8 cellular contexts compared by ENCODE assay signal in genomic region chr7:2353650-2354172, GRCh38. TPM values are rescaled to one million over a fixed set of nuclear protein-coding genes. Genes with fewer than 3 reads are reported as not detected.
DNase-seq lines count a peak whose midpoint lies in the region; ATAC-seq and TF ChIP-seq lines count a peak whose summit lies in the region.

No MANE protein-coding gene starts in this region.

- intact Hi-C loops in OCI-LY7 (cut with micrococcal nuclease; ENCODE audit: unreplicated experiment): loop anchor here (2.0 to 10.0 kb wide), 2 partner anchors 53 to 779 kb away; partner anchors contain the start of gene PSMG3

- H4K20me1 ChIP-seq in OCI-LY7 (ENCODE audit: insufficient read depth, low read length): peaks cover 22% of the 10 kb centered on the region

- peak overlapping the region; percentile 89 for H2AFZ ChIP-seq in OCI-LY7 (ENCODE audit: low read length)

- H3K9me3 ChIP-seq in OCI-LY7 (ENCODE audit: low read length): no peaks in the 10 kb centered on the region

- peaks cover 20% of the 10 kb centered on the region for H3K4me1 ChIP-seq in OCI-LY7 (ENCODE audit: insufficient read depth, low read length, poor library complexity, severe bottlenecking)

- TSS peak; percentile 88 for BruUV-seq in OCI-LY7 (replicated peaks; lab: Mats Ljungman, UMichigan)

- peaks cover 57% of the 10 kb centered on the region for H3K79me2 ChIP-seq in OCI-LY7 (ENCODE audit: insufficient read depth, low read depth, low read length)

- no peaks in the 10 kb centered on the region for H3K9me3 Mint-ChIP-seq in neural crest cell

- peak; percentile 84 for DNase-seq in COR-L47 (lab: John Stamatoyannopoulos, UW)
- peak; percentile 94 for DNase-seq in OCI-LY7 (ENCODE audit: low spot score)
- peak; percentile 83 to 87 for DNase-seq in activated T-helper 1 cell treated with anti-CD3 and anti-CD28 coated beads, Interleukin-2, amount 50 U/mL, for 16 hours (ENCODE audit: low read depth in 1 of 2, low spot score in 1 of 2)
- no peak for DNase-seq in fibroblast of the aortic adventitia (ENCODE audit: low read depth)
- DNase-seq in neural crest cell (ENCODE audit: low read depth, low spot score): no peak
- DNase-seq in stromal cell of bone marrow (ENCODE audit: low read depth): peak; percentile 72

- TF ChIP-seq CTCF in OCI-LY7 (conservative IDR thresholded peaks at IDR 0.05; ENCODE audit: low read length): no peak
- no peak for TF ChIP-seq CTCF in fibroblast of the aortic adventitia (IDR thresholded peaks at IDR 0.05; ENCODE audit: insufficient read depth, low read length)
- no peak for TF ChIP-seq CTCF in neural crest cell (conservative IDR thresholded peaks at IDR 0.05)

- H3K4me1 Mint-ChIP-seq in neural crest cell: peaks cover 21% of the 10 kb centered on the region

- peaks cover 28% of the 10 kb centered on the region for H3K36me3 ChIP-seq in OCI-LY7 (ENCODE audit: insufficient read depth, low read length)

- POLR2A ChIA-PET in OCI-LY7 (lab: Charles Lee): interaction anchor here (1.0 to 1.2 kb wide), 3 partner anchors 16 to 114 kb away, joined by 3 to 5 read pairs (median 3); no protein-coding TSS in a partner anchor

- H3K36me3 Mint-ChIP-seq in neural crest cell (ENCODE audit: low read depth): peaks cover 4% of the 10 kb centered on the region

- H3K4me3 ChIP-seq in OCI-LY7 (ENCODE audit: low read depth, low read length, poor library complexity, severe bottlenecking) (peak overlapping the region; percentile 91), fibroblast of the aortic adventitia (ENCODE audit: low read depth, low read length) (peak overlapping the region; percentile 93)

- peak overlapping the region; percentile 100 for H3K4me3 Mint-ChIP-seq in neural crest cell

- H3K27ac ChIP-seq in OCI-LY7 (ENCODE audit: low read depth, low read length, poor library complexity, severe bottlenecking): peak overlapping the region; percentile 79

- CTCF ChIA-PET in OCI-LY7 (lab: Charles Lee; ENCODE audit: unreplicated experiment): interaction anchor here (0.7 kb wide), 1 partner anchor 116 kb away, joined by 3 read pairs; no protein-coding TSS in a partner anchor

- H3K9me2 ChIP-seq in OCI-LY7 (ENCODE audit: insufficient read depth, low read length): no peaks in the 10 kb centered on the region

- peak overlapping the region; percentile 100 for H3K27ac Mint-ChIP-seq in neural crest cell (ENCODE audit: unreplicated experiment)

- ATAC-seq in GM19395 (IDR thresholded peaks at IDR 0.05; ENCODE audit: unreplicated experiment) (peak; percentile 63), HG03521 (IDR thresholded peaks at IDR 0.05; ENCODE audit: unreplicated experiment) (peak; percentile 39)

- no peaks in the 10 kb centered on the region for H3K27me3 Mint-ChIP-seq in neural crest cell (ENCODE audit: low read depth)

- peak overlapping the region; percentile 73 for H3K4me2 ChIP-seq in OCI-LY7 (ENCODE audit: low read length)

RNA-seq across cellular contexts. Expression of gene EIF3B, which starts 0.9 kb away (rescaled TPM):
- total RNA-seq in OCI-LY7 (2014; rRNA removed; shearing (Covaris generic)): 181 and 241 TPM in 2 replicates
- total RNA-seq in OCI-LY7 (2022): 201 and 225 TPM in 2 replicates
- 150 and 173 TPM in 2 replicates for total RNA-seq in fibroblast of the aortic adventitia (ENCODE audit: low replicate concordance)
- 218 and 224 TPM in 2 replicates for total RNA-seq in neural crest cell

RNA-seq across cellular contexts. Expression of gene SNX8, which starts 39.5 kb away (rescaled TPM):
- 4.3 and 12.1 TPM in 2 replicates for total RNA-seq in OCI-LY7 (2014; rRNA removed; shearing (Covaris generic))
- total RNA-seq in OCI-LY7 (2022) (42.0 and 50.2 TPM in 2 replicates), fibroblast of the aortic adventitia (ENCODE audit: low replicate concordance) (12.1 and 19.4 TPM in 2 replicates), neural crest cell (30.4 and 31.8 TPM in 2 replicates)

RNA-seq across cellular contexts. Expression of gene CHST12, which starts 49.7 kb away (rescaled TPM):
- total RNA-seq in OCI-LY7 (2014; rRNA removed; shearing (Covaris generic)): 3.1 and 3.9 TPM in 2 replicates
- 41.2 and 43.4 TPM in 2 replicates for total RNA-seq in OCI-LY7 (2022)
- 2.2 and 4.2 TPM in 2 replicates for total RNA-seq in fibroblast of the aortic adventitia (ENCODE audit: low replicate concordance)
- 13.5 and 15.0 TPM in 2 replicates for total RNA-seq in neural crest cell

Comparison
In these comparisons a context has a peak if more than half of its experiments do, and no peak if none do; other contexts are left out.
1. DNase-seq: peak in COR-L47 (single experiment), OCI-LY7 (single experiment), activated T-helper 1 cell treated with anti-CD3 and anti-CD28 coated beads, Interleukin-2, amount 50 U/mL, for 16 hours (2 of 2) and stromal cell of bone marrow (single experiment); none in fibroblast of the aortic adventitia (single experiment) and neural crest cell (single experiment).